8 cellular contexts compared by ENCODE assay signal in the genomic region with DNA sequence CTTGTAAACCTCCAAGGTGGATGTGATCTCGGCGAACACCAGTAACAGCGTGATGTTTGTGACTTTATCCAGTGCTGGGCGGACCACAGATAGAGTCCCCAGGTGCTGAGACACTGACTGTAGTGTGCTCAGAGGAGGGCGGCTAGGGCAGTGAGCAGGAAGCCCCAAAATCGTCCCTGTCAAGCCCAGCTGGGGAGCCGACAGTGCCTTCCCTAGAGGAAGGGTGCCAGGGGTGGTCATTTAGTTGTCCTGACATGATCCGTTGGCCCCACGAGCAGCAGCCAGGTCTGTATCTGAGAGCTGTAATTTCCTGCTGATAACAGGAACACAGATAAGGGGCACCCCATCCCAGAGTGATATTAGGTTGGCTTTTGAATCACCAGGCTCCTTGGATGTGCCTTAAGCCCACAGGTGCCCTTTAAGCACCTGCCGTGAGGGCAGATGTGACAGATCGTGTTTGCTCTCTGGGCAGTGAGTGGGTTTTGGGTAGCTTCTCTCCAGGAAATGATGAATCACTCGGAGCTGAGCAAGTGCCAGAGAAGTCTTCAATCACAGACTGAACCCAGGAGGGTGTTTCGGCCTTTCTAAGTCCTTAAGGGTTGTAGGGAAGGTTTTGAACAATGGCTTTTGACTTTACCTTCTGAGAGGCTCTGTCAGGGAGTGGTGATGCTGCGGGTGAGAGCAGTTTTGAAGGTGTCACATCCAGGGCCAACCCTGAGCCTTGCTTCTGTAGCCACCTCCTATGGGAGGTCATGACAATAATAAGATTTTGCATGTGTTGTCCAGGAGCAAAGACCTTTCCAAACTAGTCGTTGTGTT. TPM values are rescaled to one million over a fixed set of nuclear protein-coding genes. Genes with fewer than 3 reads are reported as not detected.
DNase-seq lines count a peak whose midpoint lies in the region; ATAC-seq lines count a peak whose summit lies in the region.

No MANE protein-coding gene starts in this region.

- peak overlapping the region; percentile 2 for H3K4me3 ChIP-seq in Jurkat, Clone E6-1 (ENCODE audit: low read length)

- H3K4me3 Mint-ChIP-seq in T-helper 2 cell treated with Interferon-gamma antibody and Interleukin-4, amounts not matched to agents 5 μg/mL and 100 μg/mL, for 36 hours: peak overlapping the region; percentile 76
- peak overlapping the region; percentile 80 for H3K4me3 Mint-ChIP-seq in stimulated activated naive CD8-positive, alpha-beta T cell treated with anti-CD3 and anti-CD28 coated beads, Interleukin-15, Interleukin-2, amounts not matched to agents 100 ng/mL and 50 ng/mL, for 24 hours

- H3K27ac Mint-ChIP-seq in T-helper 2 cell treated with Interferon-gamma antibody and Interleukin-4, amounts not matched to agents 5 μg/mL and 100 μg/mL, for 36 hours: peak overlapping the region; percentile 91
- peak overlapping the region; percentile 94 for H3K27ac Mint-ChIP-seq in stimulated activated naive CD8-positive, alpha-beta T cell treated with anti-CD3 and anti-CD28 coated beads, Interleukin-15, Interleukin-2, amounts not matched to agents 100 ng/mL and 50 ng/mL, for 24 hours

- H3K36me3 Mint-ChIP-seq in T-helper 2 cell treated with Interferon-gamma antibody and Interleukin-4, amounts not matched to agents 5 μg/mL and 100 μg/mL, for 36 hours (ENCODE audit: low read depth): peaks cover 20% of the 10 kb centered on the region
- peaks cover 18% of the 10 kb centered on the region for H3K36me3 Mint-ChIP-seq in stimulated activated naive CD8-positive, alpha-beta T cell treated with anti-CD3 and anti-CD28 coated beads, Interleukin-15, Interleukin-2, amounts not matched to agents 100 ng/mL and 50 ng/mL, for 24 hours (ENCODE audit: low read depth)

- no peaks in the 10 kb centered on the region for H3K27me3 Mint-ChIP-seq in T-helper 2 cell treated with Interferon-gamma antibody and Interleukin-4, amounts not matched to agents 5 μg/mL and 100 μg/mL, for 36 hours (ENCODE audit: low read depth)
- H3K27me3 Mint-ChIP-seq in stimulated activated naive CD8-positive, alpha-beta T cell treated with anti-CD3 and anti-CD28 coated beads, Interleukin-15, Interleukin-2, amounts not matched to agents 100 ng/mL and 50 ng/mL, for 24 hours: no peaks in the 10 kb centered on the region

- DNase-seq in DMS79 (lab: John Stamatoyannopoulos, UW): peak; percentile 88
- no peak for DNase-seq in Jurkat, Clone E6-1 (ENCODE audit: low read depth, low spot score)
- DNase-seq in T-helper 2 cell treated with Interferon-gamma antibody and Interleukin-4, amounts not matched to agents 5 μg/mL and 100 μg/mL, for 36 hours (ENCODE audit: low spot score): peak; percentile 82
- DNase-seq in astrocyte of the hippocampus (ENCODE audit: low read depth, low spot score): peak; percentile 76
- DNase-seq in lung microvascular endothelial cell (ENCODE audit: low read depth in 2 of 2): peak; percentile 56 to 85
- no peak for DNase-seq in cerebellar cortex (ENCODE audit: low spot score)

- no peaks in the 10 kb centered on the region for H3K9me3 Mint-ChIP-seq in T-helper 2 cell treated with Interferon-gamma antibody and Interleukin-4, amounts not matched to agents 5 μg/mL and 100 μg/mL, for 36 hours
- no peaks in the 10 kb centered on the region for H3K9me3 Mint-ChIP-seq in stimulated activated naive CD8-positive, alpha-beta T cell treated with anti-CD3 and anti-CD28 coated beads, Interleukin-15, Interleukin-2, amounts not matched to agents 100 ng/mL and 50 ng/mL, for 24 hours

- ATAC-seq in GM21515 (IDR thresholded peaks at IDR 0.05; ENCODE audit: unreplicated experiment): peak; percentile 42

- H3K4me1 Mint-ChIP-seq in T-helper 2 cell treated with Interferon-gamma antibody and Interleukin-4, amounts not matched to agents 5 μg/mL and 100 μg/mL, for 36 hours (ENCODE audit: low read depth): peaks cover 74% of the 10 kb centered on the region
- peaks cover 99% of the 10 kb centered on the region for H3K4me1 Mint-ChIP-seq in stimulated activated naive CD8-positive, alpha-beta T cell treated with anti-CD3 and anti-CD28 coated beads, Interleukin-15, Interleukin-2, amounts not matched to agents 100 ng/mL and 50 ng/mL, for 24 hours (ENCODE audit: low read depth)

RNA-seq across cellular contexts. Expression of gene LPIN1, which starts 7.7 kb away (rescaled TPM):
- 19.6 TPM for polyA plus RNA-seq in Jurkat, Clone E6-1 (2012; ENCODE audit: insufficient read depth, insufficient read length)
- 12.2 and 13.1 TPM in 2 replicates for total RNA-seq in lung microvascular endothelial cell

Comparison
In these comparisons a context has a peak if more than half of its experiments do, and no peak if none do; other contexts are left out.
1. DNase-seq: peak in DMS79 (single experiment), T-helper 2 cell treated with Interferon-gamma antibody and Interleukin-4, amounts not matched to agents 5 μg/mL and 100 μg/mL, for 36 hours (single experiment), astrocyte of the hippocampus (single experiment) and lung microvascular endothelial cell (2 of 2); none in Jurkat, Clone E6-1 (single experiment) and cerebellar cortex (single experiment).